In genomic region chr10:132793871-132794849, GRCh38 we compare ENCODE assay signal across 18 cellular contexts. TPM values are rescaled to one million over a fixed set of nuclear protein-coding genes. Genes with fewer than 3 reads are reported as not detected.
DNase-seq lines count a peak whose midpoint lies in the region; ATAC-seq and TF ChIP-seq lines count a peak whose summit lies in the region.
"Had no signal": no experiment of that assay in that cellular context is flagged by ENCODE, and none has a peak within 500 bp of the region (broad histone marks: within the 10 kb centered on the region; RNA-seq: fewer than 3 reads in every experiment).

No MANE protein-coding gene starts in this region.

- no peaks in the 10 kb centered on the region for H3K9me2 ChIP-seq in PC-3 (replicated peaks; ENCODE audit: low read length)

- TF ChIP-seq CTCF in NB4 (IDR thresholded peaks at IDR 0.05; ENCODE audit: low read depth, low read length) (peak; percentile 7), PC-3 (conservative IDR thresholded peaks at IDR 0.05; ENCODE audit: low read depth, low read length) (peak; percentile 39; the same call in 1 of the 2 replicates), osteoblast (IDR thresholded peaks at IDR 0.05; ENCODE audit: extremely low read depth, low read depth, low read length) (no peak)

- POLR2A ChIA-PET in PC-3 (lab: Charles Lee; ENCODE audit: unreplicated experiment): no interaction called here

- H2AFZ ChIP-seq in PC-3 (ENCODE audit: low read length): no peak overlapping the region
- H2AFZ ChIP-seq in osteoblast (ENCODE audit: low read length): no peak overlapping the region
- H2AFZ ChIP-seq: PC-9 had no signal

- H3K79me2 ChIP-seq in PC-3 (ENCODE audit: low read length) (no peaks in the 10 kb centered on the region), osteoblast (ENCODE audit: insufficient read depth, low read length) (no peaks in the 10 kb centered on the region)

- in situ Hi-C loops in KBM-7 (cut with MboI; ENCODE audit: low pct_unique_long_range_greater_than_20kb, low sequenced_read_pairs): no loop called here

- H3K27me3 ChIP-seq in PC-3 (ENCODE audit: low read length): peaks cover 3% of the 10 kb centered on the region
- peaks cover 23% of the 10 kb centered on the region for H3K27me3 ChIP-seq in osteoblast (ENCODE audit: insufficient read depth, low read length)

- no peaks in the 10 kb centered on the region for H4K20me1 ChIP-seq in PC-3 (ENCODE audit: low read length)
- no peaks in the 10 kb centered on the region for H4K20me1 ChIP-seq in osteoblast (ENCODE audit: insufficient read depth, low read length)

- peak; percentile 1 for DNase-seq in NCI-H187 treated with DMSO at 0.1 percent for 48 hours (lab: John Stamatoyannopoulos, UW)
- no peak for DNase-seq in NCI-H187 (lab: John Stamatoyannopoulos, UW)
- peak; percentile 62 for DNase-seq in NB4 (ENCODE audit: low read depth)
- DNase-seq in PC-3: no peak
- peak; percentile 92 for DNase-seq in osteoblast (ENCODE audit: insufficient read length, low spot score, missing footprints)
- no peak for DNase-seq in KBM-7
- DNase-seq: activated CD4-positive, CD25-positive, alpha-beta regulatory T cell treated with anti-CD3 and anti-CD28 coated beads, Interleukin-2, amount 50 U/mL, for 72 hours; activated CD8-positive, alpha-beta memory T cell treated with anti-CD3 and anti-CD28 coated beads, Interleukin-2, amount 50 U/mL, for 48 hours; activated naive CD8-positive, alpha-beta T cell treated with anti-CD3 and anti-CD28 coated beads for 36 hours; DMS79; effector memory CD8-positive, alpha-beta T cell; gastrocnemius medialis; PC-9 had no signal

- H3K4me2 ChIP-seq in PC-3 (ENCODE audit: low read length): no peak overlapping the region
- no peak overlapping the region for H3K4me2 ChIP-seq in osteoblast (ENCODE audit: insufficient read depth, low read length)
- H3K4me2 ChIP-seq: PC-9 had no signal

- H3F3A ChIP-seq in PC-3 (ENCODE audit: low read length, unreplicated experiment): no peaks in the 10 kb centered on the region

- BruUV-seq in PC-3 (replicated peaks; lab: Mats Ljungman, UMichigan): no TSS peak

- CTCF ChIA-PET in PC-3 (lab: Charles Lee): no interaction called here

- H3K36me3 ChIP-seq in PC-3 (ENCODE audit: low read depth, low read length): no peaks in the 10 kb centered on the region
- no peaks in the 10 kb centered on the region for H3K36me3 ChIP-seq in osteoblast (ENCODE audit: insufficient read depth, low read length)
- H3K36me3 ChIP-seq: cardiac muscle cell, gastrocnemius medialis, prostate gland had no signal

- no peaks in the 10 kb centered on the region for H3K9me3 ChIP-seq in PC-3 (ENCODE audit: low read length)
- H3K9me3 ChIP-seq in osteoblast (ENCODE audit: low read depth, low read length): no peaks in the 10 kb centered on the region
- H3K9me3 ChIP-seq: gastrocnemius medialis, prostate gland had no signal

- H3K4me1 ChIP-seq in PC-3 (ENCODE audit: insufficient read depth, low read length): no peaks in the 10 kb centered on the region
- no peaks in the 10 kb centered on the region for H3K4me1 ChIP-seq in osteoblast (ENCODE audit: insufficient read depth, low read length)
- H3K4me1 ChIP-seq: gastrocnemius medialis, prostate gland had no signal

- H3K9ac ChIP-seq in PC-3 (ENCODE audit: low read length): no peak overlapping the region

- intact Hi-C loops in PC-3 (cut with micrococcal nuclease): no loop called here

- H3K4me3 ChIP-seq in NB4 (ENCODE audit: low read depth, low read length): no peak overlapping the region
- no peak overlapping the region for H3K4me3 ChIP-seq in PC-3 (ENCODE audit: low read length)
- no peak overlapping the region for H3K4me3 ChIP-seq in osteoblast (ENCODE audit: insufficient read depth, low read length)
- H3K4me3 ChIP-seq: cardiac muscle cell, gastrocnemius medialis, PC-9, prostate gland had no signal

- H3K27ac ChIP-seq in PC-3 (ENCODE audit: low read length): no peak overlapping the region
- H3K27ac ChIP-seq in osteoblast (ENCODE audit: low read depth, low read length): no peak overlapping the region
- H3K27ac ChIP-seq: cardiac muscle cell, gastrocnemius medialis, PC-9, prostate gland had no signal

- no peak for TF ChIP-seq POLR2A in NB4 (IDR thresholded peaks at IDR 0.05; ENCODE audit: extremely low read depth, insufficient read length)

- ATAC-seq in PC-3 (no peak; the same call in 1 of the 2 replicates), GM21723 (IDR thresholded peaks at IDR 0.05; ENCODE audit: unreplicated experiment) (no peak), HG02623 (IDR thresholded peaks at IDR 0.05; ENCODE audit: unreplicated experiment) (no peak)
- ATAC-seq: effector memory CD8-positive, alpha-beta T cell; gastrocnemius medialis had no signal

RNA-seq across cellular contexts. Expression of gene NKX6-2, which starts 8.2 kb away (rescaled TPM):
- not detected in 2 replicates for total RNA-seq in PC-3 (2014; rRNA removed)
- not detected in 2 replicates for total RNA-seq in osteoblast
- total RNA-seq: activated naive CD8-positive, alpha-beta T cell treated with anti-CD3 and anti-CD28 coated beads for 36 hours; PC-9; T-helper 1 cell treated with Interleukin-12 subunit alpha and Interleukin-12 subunit beta and Interleukin-4 antibody, amounts not matched to agents 30 ng/mL and 1 ng/mL, for 36 hours had no signal

Comparison
In these comparisons a context has a peak if more than half of its experiments do, and no peak if none do; other contexts are left out.
1. DNase-seq: peak in NCI-H187 treated with DMSO at 0.1 percent for 48 hours (single experiment), NB4 (single experiment) and osteoblast (single experiment); none in NCI-H187 (0 of 2), PC-3 (single experiment) and KBM-7 (single experiment).